ENCODE assay signal across 9 cellular contexts in the genomic region with DNA sequence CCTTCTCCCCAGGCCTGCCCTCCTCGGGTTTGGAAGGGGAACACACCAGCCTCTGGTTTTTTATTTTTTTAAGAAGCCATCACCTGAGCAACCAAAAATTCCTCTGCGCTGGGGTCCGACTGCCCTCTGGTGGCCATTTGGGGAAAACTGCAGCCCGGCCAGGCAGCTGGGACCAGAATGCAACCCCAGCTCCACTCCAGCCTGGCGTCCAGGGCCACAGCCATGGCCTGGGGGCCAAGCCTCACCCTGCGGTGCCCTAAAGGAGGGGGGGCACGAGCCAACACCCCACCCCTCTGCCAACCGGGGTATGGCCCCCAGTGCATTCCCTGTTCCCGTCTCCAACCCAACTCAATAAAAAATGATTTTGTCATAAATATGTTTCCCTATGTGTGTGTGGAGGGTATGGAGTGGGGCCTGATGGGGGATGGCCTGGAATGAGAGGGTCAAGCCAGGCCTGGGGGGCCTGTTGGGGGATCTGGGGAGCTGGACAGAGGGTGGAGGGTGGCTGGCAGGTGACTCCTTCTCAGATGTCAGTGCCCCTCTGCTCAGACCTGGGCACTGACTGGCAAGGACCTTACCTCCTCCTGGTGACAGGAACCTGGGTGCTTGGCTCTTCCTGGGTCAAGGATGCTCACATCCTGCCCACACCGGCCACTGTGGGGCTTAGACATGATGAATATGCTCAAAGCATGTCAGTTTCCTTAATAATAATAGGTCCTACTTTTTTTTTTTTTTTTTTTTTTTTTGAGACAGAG. TPM values are rescaled to one million over a fixed set of nuclear protein-coding genes. Genes with fewer than 3 reads are reported as not detected.
DNase-seq lines count a peak whose midpoint lies in the region; ATAC-seq and TF ChIP-seq lines count a peak whose summit lies in the region.
"Had no signal": no experiment of that assay in that cellular context is flagged by ENCODE, and none has a peak within 500 bp of the region (broad histone marks: within the 10 kb centered on the region; RNA-seq: fewer than 3 reads in every experiment).

No MANE protein-coding gene starts in this region.

- POLR2A ChIA-PET in T-cell (lab: Charles Lee), result interaction anchor here in 1 of 2 donors (0.5 to 0.7 kb wide), 2 partner anchors 219 to 352 kb away, joined by 5 to 6 read pairs; no protein-coding TSS in a partner anchor

- H3K9me3 Mint-ChIP-seq in T-cell, result no peaks in the 10 kb centered on the region
- no peaks in the 10 kb centered on the region for H3K9me3 Mint-ChIP-seq in activated naive CD8-positive, alpha-beta T cell treated with anti-CD3 and anti-CD28 coated beads, Interleukin-2, amount 50 U/mL, for 24 hours

- intact Hi-C loops in left ventricle myocardium superior (cut with micrococcal nuclease) (loop anchor here (5.0 kb wide), 1 partner anchor 93 kb away; no protein-coding TSS in a partner anchor), sigmoid colon (cut with DNase I) (loop anchor here (10.0 kb wide), 2 partner anchors 61 to 401 kb away; a partner anchor contains a TSS)

- peak; percentile 75 for DNase-seq in NCI-H1436 (lab: John Stamatoyannopoulos, UW)
- DNase-seq in NCI-H1436 treated with DMSO at 0.1 percent for 48 hours (lab: John Stamatoyannopoulos, UW), result no peak
- peak; percentile 68 for DNase-seq in MV-4-11 (lab: John Stamatoyannopoulos, UW)
- peak; percentile 55 to 84 (median 75) for DNase-seq in T-cell
- DNase-seq in activated naive CD8-positive, alpha-beta T cell treated with anti-CD3 and anti-CD28 coated beads, Interleukin-2, amount 50 U/mL, for 24 hours, result peak; percentile 81
- DNase-seq in left ventricle myocardium superior, result peak; percentile 82
- DNase-seq in sigmoid colon, result peak; percentile 87

- no peak for TF ChIP-seq EP300 in sigmoid colon (IDR thresholded peaks at IDR 0.05)

- peak; percentile 80 to 95 (median 90) for TF ChIP-seq CTCF in sigmoid colon (IDR thresholded peaks at IDR 0.05)

- H3K4me1 Mint-ChIP-seq in T-cell, result peaks cover 16 to 28% (median 21%) of the 10 kb centered on the region in 3 donors
- peaks cover 11% of the 10 kb centered on the region for H3K4me1 Mint-ChIP-seq in activated naive CD8-positive, alpha-beta T cell treated with anti-CD3 and anti-CD28 coated beads, Interleukin-2, amount 50 U/mL, for 24 hours

- peaks cover 0 to 3% of the 10 kb centered on the region in 2 donors for H3K27me3 Mint-ChIP-seq in T-cell
- no peaks in the 10 kb centered on the region for H3K27me3 Mint-ChIP-seq in activated naive CD8-positive, alpha-beta T cell treated with anti-CD3 and anti-CD28 coated beads, Interleukin-2, amount 50 U/mL, for 24 hours

- no peaks in the 10 kb centered on the region for H3K9me3 ChIP-seq in sigmoid colon
- H3K9me3 ChIP-seq: BLaER1 treated with 17β-estradiol and CSF1 and Interleukin-3, amounts not matched to agents 10 nM and 100 nM had no signal

- CTCF ChIA-PET in T-cell (lab: Charles Lee), result interaction anchor here (0.7 to 4.6 kb wide), 15 partner anchors 20 to 369 kb away, joined by 3 to 44 read pairs (median 4); a partner anchor contains a TSS

- H3K27ac ChIP-seq in sigmoid colon, result no peak overlapping the region

- H3K36me3 ChIP-seq in sigmoid colon, result no peaks in the 10 kb centered on the region
- H3K36me3 ChIP-seq: BLaER1 treated with 17β-estradiol and CSF1 and Interleukin-3, amounts not matched to agents 10 nM and 100 nM had no signal

- H3K36me3 Mint-ChIP-seq in T-cell, result no peaks in the 10 kb centered on the region
- no peaks in the 10 kb centered on the region for H3K36me3 Mint-ChIP-seq in activated naive CD8-positive, alpha-beta T cell treated with anti-CD3 and anti-CD28 coated beads, Interleukin-2, amount 50 U/mL, for 24 hours (ENCODE audit: low read depth)

- WGBS in sigmoid colon, 2 donors, result 5 to 9% methylated on average over 10 of the region's 10 CpGs

- H3K4me1 ChIP-seq in sigmoid colon, result peaks cover 0 to 50% (median 31%) of the 10 kb centered on the region in 4 donors

- H3K27ac Mint-ChIP-seq in T-cell, result no peak overlapping the region
- H3K27ac Mint-ChIP-seq in activated naive CD8-positive, alpha-beta T cell treated with anti-CD3 and anti-CD28 coated beads, Interleukin-2, amount 50 U/mL, for 24 hours, result no peak overlapping the region

- H3K27me3 ChIP-seq in sigmoid colon, result no peaks in the 10 kb centered on the region
- H3K27me3 ChIP-seq: BLaER1 treated with 17β-estradiol and CSF1 and Interleukin-3, amounts not matched to agents 10 nM and 100 nM had no signal

- ATAC-seq in T-cell (replicated peaks in 1 of 4), result peak; percentile 17 to 34 (median 20)
- ATAC-seq in activated naive CD8-positive, alpha-beta T cell treated with anti-CD3 and anti-CD28 coated beads, Interleukin-2, amount 50 U/mL, for 24 hours, result no peak
- ATAC-seq in left ventricle myocardium superior, result peak; percentile 18
- no peak for ATAC-seq in GM19023 (IDR thresholded peaks at IDR 0.05; ENCODE audit: unreplicated experiment)

- H3K4me3 ChIP-seq in sigmoid colon, result no peak overlapping the region
- H3K4me3 ChIP-seq: BLaER1 treated with 17β-estradiol and CSF1 and Interleukin-3, amounts not matched to agents 10 nM and 100 nM had no signal

- TF ChIP-seq POLR2A in sigmoid colon (IDR thresholded peaks at IDR 0.05), result no peak

- no peak overlapping the region for H3K4me3 Mint-ChIP-seq in T-cell
- H3K4me3 Mint-ChIP-seq in activated naive CD8-positive, alpha-beta T cell treated with anti-CD3 and anti-CD28 coated beads, Interleukin-2, amount 50 U/mL, for 24 hours, result no peak overlapping the region

RNA-seq across cellular contexts. Expression of a gene that starts 3.2 kb away (rescaled TPM):
- under 1 TPM in 2 of 5 donors, not detected in 3; 0.21 to 0.35 TPM for total RNA-seq in T-cell
- 0.12 TPM for total RNA-seq in left ventricle myocardium superior
- 1 to 10 TPM in 1 of 4 donors, under 1 TPM in 1, not detected in 2; 0.36 to 2.0 TPM for total RNA-seq in sigmoid colon
- under 1 TPM in 1 of 3 donors, not detected in 2; 0.54 TPM for polyA plus RNA-seq in sigmoid colon

RNA-seq across cellular contexts. Expression of a gene that starts 12.5 kb away (rescaled TPM):
- total RNA-seq in T-cell (not detected), left ventricle myocardium superior (not detected), sigmoid colon (not detected)
- polyA plus RNA-seq in sigmoid colon, result 1 to 10 TPM in 2 of 3 donors, not detected in 1; 1.2 to 1.9 TPM

RNA-seq across cellular contexts. Expression of a gene that starts 21.0 kb away (rescaled TPM):
- under 1 TPM in 3 of 5 donors, not detected in 2; 0.26 to 0.44 (median 0.38) TPM for total RNA-seq in T-cell
- 19.3 TPM for total RNA-seq in left ventricle myocardium superior
- 1 to 10 TPM in 3 of 4 donors, under 1 TPM in 1; 0.49 to 4.5 (median 1.8) TPM for total RNA-seq in sigmoid colon
- 1 to 10 TPM; 1.2 to 4.6 (median 4.1) TPM for polyA plus RNA-seq in sigmoid colon

RNA-seq across cellular contexts. Expression of a gene that starts 28.9 kb away (rescaled TPM):
- total RNA-seq in T-cell (10 to 100 TPM in 3 of 5 donors, 1 to 10 TPM in 2; 7.0 to 31.1 (median 12.8) TPM), left ventricle myocardium superior (46.6 TPM), sigmoid colon (10 to 100 TPM; 18.2 to 50.4 (median 26.8) TPM)
- 10 to 100 TPM in 1 of 3 donors, 1 to 10 TPM in 2; 3.7 to 23.9 (median 9.0) TPM for polyA plus RNA-seq in sigmoid colon

RNA-seq across cellular contexts. Expression of a gene that starts 53.8 kb away (rescaled TPM):
- 100 to 1,000 TPM; 169 to 240 (median 199) TPM for total RNA-seq in T-cell
- 1.1 TPM for total RNA-seq in left ventricle myocardium superior
- total RNA-seq in sigmoid colon, result 1 to 10 TPM in 1 of 4 donors, under 1 TPM in 2, not detected in 1; 0.54 to 1.5 (median 0.55) TPM
- 10 to 100 TPM in 1 of 3 donors, 1 to 10 TPM in 2; 3.2 to 25.9 (median 9.0) TPM for polyA plus RNA-seq in sigmoid colon

Comparison
In these comparisons a context has a peak if more than half of its experiments do, and no peak if none do; other contexts are left out.
1. ATAC-seq: peak in T-cell (4 of 4) and left ventricle myocardium superior (single experiment); none in activated naive CD8-positive, alpha-beta T cell treated with anti-CD3 and anti-CD28 coated beads, Interleukin-2, amount 50 U/mL, for 24 hours (single experiment) and GM19023 (single experiment).